1 cellular context compared by ENCODE assay signal in genomic region chr2:168456526-168457176, GRCh38.
TF ChIP-seq lines count a peak whose summit lies in the region.

No MANE protein-coding gene starts in this region.

TF ChIP-seq in HepG2, 621 proteins besides CTCF, POLR2A, EP300 and RAD21 (continued from another document and continues in another):
- no peak for TF ChIP-seq ZBTB46 (CRISPR knock-in tag; IDR thresholded peaks at IDR 0.05; ENCODE audit: borderline replicate concordance)
- no peak for TF ChIP-seq GPN1 (CRISPR knock-in tag; IDR thresholded peaks at IDR 0.05; ENCODE audit: borderline replicate concordance)
- TF ChIP-seq ZNF224 (CRISPR knock-in tag; IDR thresholded peaks at IDR 0.05) = no peak
- no peak; the same call in 1 of the 2 replicates for TF ChIP-seq STAG1 (CRISPR knock-in tag; IDR thresholded peaks at IDR 0.05)
- TF ChIP-seq ZC3H13 (CRISPR knock-in tag; IDR thresholded peaks at IDR 0.05) = peak; percentile 75; the same call in 1 of the 2 replicates
- TF ChIP-seq PATZ1 (CRISPR knock-in tag; IDR thresholded peaks at IDR 0.05) = peak; percentile 97
- no peak for TF ChIP-seq ZNF367 (CRISPR knock-in tag; IDR thresholded peaks at IDR 0.05; ENCODE audit: borderline replicate concordance)
- TF ChIP-seq NFE2L1 (CRISPR knock-in tag; IDR thresholded peaks at IDR 0.05; ENCODE audit: borderline replicate concordance) = no peak
- no peak for TF ChIP-seq ZBTB1 (CRISPR knock-in tag; IDR thresholded peaks at IDR 0.05; ENCODE audit: borderline replicate concordance)
- TF ChIP-seq HOXA5 (CRISPR knock-in tag; IDR thresholded peaks at IDR 0.05) = no peak
- TF ChIP-seq TMF1 (CRISPR knock-in tag; IDR thresholded peaks at IDR 0.05; ENCODE audit: low read depth) = no peak
- no peak; the same call in 1 of the 2 replicates for TF ChIP-seq GZF1 (CRISPR knock-in tag; IDR thresholded peaks at IDR 0.05)
- no peak for TF ChIP-seq FLYWCH1 (CRISPR knock-in tag; IDR thresholded peaks at IDR 0.05)
- TF ChIP-seq HNF1A (IDR thresholded peaks at IDR 0.05; ENCODE audit: low read depth) = no peak
- 0 out of 2 replicates have a peak, but pooled peaks have one; percentile 44 for TF ChIP-seq HNF1A (CRISPR knock-in tag; IDR thresholded peaks at IDR 0.05; ENCODE audit: borderline replicate concordance)
- TF ChIP-seq SNAI1 (CRISPR knock-in tag; IDR thresholded peaks at IDR 0.05; ENCODE audit: borderline replicate concordance) = 0 out of 2 replicates have a peak, but pooled peaks have one; percentile 28
- TF ChIP-seq ZBTB37 (CRISPR knock-in tag; IDR thresholded peaks at IDR 0.05) = no peak
- TF ChIP-seq ZNF761 (CRISPR knock-in tag; conservative IDR thresholded peaks at IDR 0.05) = peak; percentile 87; the same call in 1 of the 2 replicates
- peak; percentile 41; the same call in 1 of the 2 replicates for TF ChIP-seq KDM5B (CRISPR knock-in tag; IDR thresholded peaks at IDR 0.05; ENCODE audit: borderline replicate concordance)
- TF ChIP-seq KLF13 (CRISPR knock-in tag; IDR thresholded peaks at IDR 0.05) = no peak
- TF ChIP-seq RBAK (CRISPR knock-in tag; IDR thresholded peaks at IDR 0.05) = no peak
- no peak for TF ChIP-seq IRX3 (CRISPR knock-in tag; IDR thresholded peaks at IDR 0.05; ENCODE audit: borderline replicate concordance, low read depth)
- no peak for TF ChIP-seq TRAFD1 (CRISPR knock-in tag; IDR thresholded peaks at IDR 0.05; ENCODE audit: borderline replicate concordance)
- no peak for TF ChIP-seq ZNF790 (CRISPR knock-in tag; IDR thresholded peaks at IDR 0.05; ENCODE audit: borderline replicate concordance)
- peak; percentile 34 for TF ChIP-seq CAMTA2 (CRISPR knock-in tag; IDR thresholded peaks at IDR 0.05; ENCODE audit: borderline replicate concordance)
- TF ChIP-seq KLF9 (CRISPR knock-in tag; IDR thresholded peaks at IDR 0.05; ENCODE audit: low read depth) = no peak
- TF ChIP-seq ATF4 (CRISPR knock-in tag; IDR thresholded peaks at IDR 0.05) = no peak
- no peak; the same call in 1 of the 2 replicates for TF ChIP-seq SAFB2 (CRISPR knock-in tag; IDR thresholded peaks at IDR 0.05; ENCODE audit: borderline replicate concordance, low read depth)
- no peak for TF ChIP-seq ZNF318 (CRISPR knock-in tag; IDR thresholded peaks at IDR 0.05)
- TF ChIP-seq GLI4 (CRISPR knock-in tag; IDR thresholded peaks at IDR 0.05; ENCODE audit: borderline replicate concordance) = no peak
- TF ChIP-seq KMT2B (CRISPR knock-in tag; IDR thresholded peaks at IDR 0.05) = no peak
- peak; percentile 63; the same call in 1 of the 2 replicates for TF ChIP-seq MXD1 (CRISPR knock-in tag; IDR thresholded peaks at IDR 0.05)
- TF ChIP-seq PCBP2 (optimal IDR thresholded peaks at IDR 0.05; ENCODE audit: low read depth, low read length, poor library complexity, severe bottlenecking) = no peak
- TF ChIP-seq E2F2 (CRISPR knock-in tag; IDR thresholded peaks at IDR 0.05; ENCODE audit: borderline replicate concordance) = no peak
- peak; percentile 74 for TF ChIP-seq ZNF124 (CRISPR knock-in tag; IDR thresholded peaks at IDR 0.05)
- TF ChIP-seq ZNF670 (CRISPR knock-in tag; IDR thresholded peaks at IDR 0.05; ENCODE audit: borderline replicate concordance) = no peak
- 0 out of 2 replicates have a peak, but pooled peaks have one; percentile 21 for TF ChIP-seq MEIS1 (CRISPR knock-in tag; IDR thresholded peaks at IDR 0.05; ENCODE audit: borderline replicate concordance)
